Comparison of ENCODE assay signal across 8 cellular contexts in genomic region chr20:62860924-62861691, GRCh38. TPM values are rescaled to one million over a fixed set of nuclear protein-coding genes. Genes with fewer than 3 reads are reported as not detected.
A peak's percentile ranks its signal among the peaks of the same experiment; 100 is the strongest.
DNase-seq lines count a peak whose midpoint lies in the region; ATAC-seq lines count a peak whose summit lies in the region.

No MANE protein-coding gene starts in this region.

- in situ Hi-C loops in Caki2 (cut with HindIII; ENCODE audit: low pct_unique_long_range_greater_than_20kb, low sequenced_read_pairs), result loop anchor here (25.0 kb wide), 1 partner anchor 151 kb away; the partner anchor contains the start of gene BHLHE23

- no peaks in the 10 kb centered on the region for H3K9me3 ChIP-seq in Karpas-422 (ENCODE audit: low read length)

- peaks cover 24% of the 10 kb centered on the region for H3K79me2 ChIP-seq in Karpas-422 (ENCODE audit: low read length)

- no peaks in the 10 kb centered on the region for H3K9me2 ChIP-seq in Karpas-422 (replicated peaks; ENCODE audit: insufficient read depth, low read length)

- peak; percentile 33 for DNase-seq in Caki2 (ENCODE audit: low read depth)
- DNase-seq in Karpas-422, result peak; percentile 54
- DNase-seq in activated T-cell treated with anti-CD3 and anti-CD28 coated beads, Interleukin-2, amount 50 U/mL, for 1 hour, result peak; percentile 27
- DNase-seq in germinal center (ENCODE audit: low spot score), result peak; percentile 22
- DNase-seq in skeletal muscle cell (ENCODE audit: low read depth), result no peak
- no peak for DNase-seq in NCI-H524 treated with DMSO at 0.1 percent for 48 hours (lab: John Stamatoyannopoulos, UW)
- DNase-seq in foreskin melanocyte, result no peak

- H3K27me3 ChIP-seq in Karpas-422 (ENCODE audit: low read length), result no peaks in the 10 kb centered on the region

- no peak overlapping the region for H2AFZ ChIP-seq in Karpas-422 (ENCODE audit: low read length)

- H3K4me3 ChIP-seq in Karpas-422 (ENCODE audit: low read length) (peak overlapping the region; percentile 38; the same call in 1 of the 2 replicates), skeletal muscle cell (ENCODE audit: low read depth, low read length) (peak overlapping the region; percentile 59)

- ATAC-seq in GM21619 (IDR thresholded peaks at IDR 0.05; ENCODE audit: unreplicated experiment), result peak; percentile 39

- peak overlapping the region; percentile 61 for H3K9ac ChIP-seq in Karpas-422 (ENCODE audit: low read length)

- H3K4me1 ChIP-seq in Karpas-422 (ENCODE audit: low read length), result peaks cover 13% of the 10 kb centered on the region

- H3K4me2 ChIP-seq in Karpas-422 (ENCODE audit: low read depth, low read length, poor library complexity, severe bottlenecking), result peak overlapping the region; percentile 40

- H4K20me1 ChIP-seq in Karpas-422 (ENCODE audit: insufficient read depth, low read depth, low read length), result no peaks in the 10 kb centered on the region

- no peak overlapping the region for H3K27ac ChIP-seq in Karpas-422 (ENCODE audit: low read length)

- H3K36me3 ChIP-seq in Karpas-422 (ENCODE audit: insufficient read depth, low read length), result peaks cover 8% of the 10 kb centered on the region; the same call in 1 of the 2 replicates

RNA-seq across cellular contexts. Expression of gene TCFL5, which starts 0.5 kb away (rescaled TPM):
- 30.0 and 31.7 TPM in 2 replicates for total RNA-seq in Caki2 (2014; rRNA removed; shearing (Covaris generic); ENCODE audit: low replicate concordance)
- total RNA-seq in Karpas-422 (2014; rRNA removed; shearing (Covaris generic); ENCODE audit: low replicate concordance), result 11.3 and 11.5 TPM in 2 replicates

RNA-seq across cellular contexts. Expression of gene COL9A3, which starts 44.3 kb away (rescaled TPM):
- total RNA-seq in Caki2 (2014; rRNA removed; shearing (Covaris generic); ENCODE audit: low replicate concordance), result not detected in 2 replicates
- total RNA-seq in Karpas-422 (2014; rRNA removed; shearing (Covaris generic); ENCODE audit: low replicate concordance), result 41.2 and 87.5 TPM in 2 replicates

RNA-seq across cellular contexts. Expression of gene OGFR, which starts 56.5 kb away (rescaled TPM):
- total RNA-seq in Caki2 (2014; rRNA removed; shearing (Covaris generic); ENCODE audit: low replicate concordance), result 66.2 and 86.3 TPM in 2 replicates
- total RNA-seq in Karpas-422 (2014; rRNA removed; shearing (Covaris generic); ENCODE audit: low replicate concordance), result 23.8 and 99.0 TPM in 2 replicates

Comparison
In these comparisons a context has a peak if more than half of its experiments do, and no peak if none do; other contexts are left out.
1. DNase-seq: peak in Caki2 (single experiment), Karpas-422 (single experiment), activated T-cell treated with anti-CD3 and anti-CD28 coated beads, Interleukin-2, amount 50 U/mL, for 1 hour (single experiment) and germinal center (single experiment); none in skeletal muscle cell (single experiment), NCI-H524 treated with DMSO at 0.1 percent for 48 hours (single experiment) and foreskin melanocyte (single experiment).
2. RNA of gene COL9A3, which starts 44.3 kb away (total RNA-seq): 41.2 to 87.5 TPM in Karpas-422; not detected in Caki2; every median in the first group is over 10 times any median in the second.